Comparison of ENCODE assay signal across 1 cellular context in genomic region chr5:100858987-100859545, GRCh38.
TF ChIP-seq lines count a peak whose summit lies in the region.

No MANE protein-coding gene starts in this region.

TF ChIP-seq in GM12878, 131 proteins besides CTCF, POLR2A, EP300 and RAD21 (continued from another document):
- TF ChIP-seq BCLAF1 (IDR thresholded peaks at IDR 0.05) (no peak), ZNF274 (IDR thresholded peaks at IDR 0.05; ENCODE audit: insufficient read depth, insufficient read length) (no peak), POLR2AphosphoS2 (IDR thresholded peaks at IDR 0.05; ENCODE audit: low read depth, low read length) (no peak), MEF2B (IDR thresholded peaks at IDR 0.05; ENCODE audit: partially characterized antibody, poor library complexity, severe bottlenecking) (no peak), ZNF207 (IDR thresholded peaks at IDR 0.05; ENCODE audit: borderline replicate concordance) (no peak), JUND (IDR thresholded peaks at IDR 0.05; ENCODE audit: low read depth, low read length) (no peak)
